ENCODE assay signal across 5 cellular contexts in genomic region chr11:125360066-125360465, GRCh38.
"Had no signal": no experiment of that assay in that cellular context is flagged by ENCODE, and none has a peak within 500 bp of the region (broad histone marks: within the 10 kb centered on the region; RNA-seq: fewer than 3 reads in every experiment).

No MANE protein-coding gene starts in this region.

- DNase-seq: GM23248, GOT3, H7, IMR-90 had no signal

- H3K9ac ChIP-seq: GM23248 had no signal

- H3K4me1 ChIP-seq: HAP-1 had no signal

- H3K36me3 ChIP-seq: HAP-1 had no signal

- H3K4me3 ChIP-seq: GM23248, HAP-1 had no signal

- H3K27ac ChIP-seq: GM23248 had no signal

- H3K9me3 ChIP-seq: HAP-1 had no signal

- H2AFZ ChIP-seq: GM23248 had no signal
